In the genomic region with DNA sequence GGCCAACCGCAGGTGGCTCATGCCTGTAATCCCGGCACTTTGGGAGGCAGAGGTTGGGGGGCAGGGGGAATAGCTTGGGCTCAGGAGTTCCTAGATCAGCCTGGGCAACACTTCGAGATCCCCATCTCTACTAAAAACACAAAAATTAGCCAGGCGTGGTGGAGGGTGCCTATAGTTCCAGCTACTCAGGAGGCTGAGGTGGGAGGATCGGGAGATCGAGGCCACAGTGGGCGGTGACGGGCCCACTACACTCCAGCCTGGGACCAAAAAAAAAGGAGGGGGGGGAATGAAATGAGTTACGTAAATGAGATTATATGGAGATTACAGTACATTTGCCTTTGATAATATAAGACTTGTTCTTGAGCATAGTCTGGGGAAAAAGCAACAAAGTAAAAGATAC, we compare ENCODE assay signal across 10 cellular contexts. TPM values are rescaled to one million over a fixed set of nuclear protein-coding genes. Genes with fewer than 3 reads are reported as not detected.
DNase-seq lines count a peak whose midpoint lies in the region; TF ChIP-seq lines count a peak whose summit lies in the region.
"Had no signal": no experiment of that assay in that cellular context is flagged by ENCODE, and none has a peak within 500 bp of the region (broad histone marks: within the 10 kb centered on the region; RNA-seq: fewer than 3 reads in every experiment).

No MANE protein-coding gene starts in this region.

- TF ChIP-seq CTCF in WI38 (IDR thresholded peaks at IDR 0.05; ENCODE audit: low read depth, low read length) (no peak), foreskin fibroblast (IDR thresholded peaks at IDR 0.05; ENCODE audit: low read depth, low read length) (no peak), smooth muscle cell (IDR thresholded peaks at IDR 0.05; ENCODE audit: borderline replicate concordance, insufficient read depth, poor library complexity, severe bottlenecking) (no peak)

- H4K20me1 ChIP-seq in smooth muscle cell (ENCODE audit: low read depth), result peaks cover 5% of the 10 kb centered on the region

- H3K9me3 ChIP-seq in smooth muscle cell (replicated peaks; ENCODE audit: low read depth), result no peaks in the 10 kb centered on the region
- H3K9me3 ChIP-seq: transverse colon had no signal

- H3K27me3 ChIP-seq in smooth muscle cell (ENCODE audit: low read depth), result no peaks in the 10 kb centered on the region
- H3K27me3 ChIP-seq: transverse colon had no signal

- peak overlapping the region; percentile 90 for H3K4me2 ChIP-seq in smooth muscle cell

- peaks cover 27% of the 10 kb centered on the region for H3K36me3 Mint-ChIP-seq in T-helper 2 cell treated with Interferon-gamma antibody and Interleukin-4, amounts not matched to agents 5 μg/mL and 100 μg/mL, for 36 hours (ENCODE audit: low read depth)

- no peak overlapping the region for H3K27ac ChIP-seq in smooth muscle cell (ENCODE audit: low read depth)

- peak overlapping the region; percentile 90 for H3K27ac Mint-ChIP-seq in T-helper 2 cell treated with Interferon-gamma antibody and Interleukin-4, amounts not matched to agents 5 μg/mL and 100 μg/mL, for 36 hours

- H3K4me1 ChIP-seq in smooth muscle cell (ENCODE audit: low read depth), result peaks cover 7% of the 10 kb centered on the region

- no peak overlapping the region for H3K9ac ChIP-seq in smooth muscle cell (ENCODE audit: low read depth)

- peaks cover 31% of the 10 kb centered on the region for H3K79me2 ChIP-seq in smooth muscle cell (ENCODE audit: low read depth)

- H3K4me3 ChIP-seq in WI38 (ENCODE audit: low read depth, low read length) (peak overlapping the region; percentile 77), foreskin fibroblast (ENCODE audit: low read depth in 1 of 2, low read length in 2 of 2) (peak overlapping the region; percentile 64 to 79), smooth muscle cell (peak overlapping the region; percentile 81)

- peak overlapping the region; percentile 98 for H3K4me3 Mint-ChIP-seq in T-helper 2 cell treated with Interferon-gamma antibody and Interleukin-4, amounts not matched to agents 5 μg/mL and 100 μg/mL, for 36 hours

- H3K27me3 Mint-ChIP-seq in T-helper 2 cell treated with Interferon-gamma antibody and Interleukin-4, amounts not matched to agents 5 μg/mL and 100 μg/mL, for 36 hours (ENCODE audit: low read depth), result no peaks in the 10 kb centered on the region

- no peaks in the 10 kb centered on the region for H3K36me3 ChIP-seq in smooth muscle cell (ENCODE audit: low read depth)

- H3F3A ChIP-seq in smooth muscle cell (ENCODE audit: low read depth), result peaks cover 6% of the 10 kb centered on the region

- DNase-seq in T-helper 2 cell treated with Interferon-gamma antibody and Interleukin-4, amounts not matched to agents 5 μg/mL and 100 μg/mL, for 36 hours (ENCODE audit: low spot score), result no peak
- DNase-seq in T-helper 2 cell (no peak), foreskin fibroblast (no peak), smooth muscle cell (lab: John Stamatoyannopoulos, UW; ENCODE audit: unreplicated experiment) (no peak), NCI-H1694 (lab: John Stamatoyannopoulos, UW) (no peak), SW 1271 (lab: John Stamatoyannopoulos, UW) (no peak), GDM1 (lab: John Stamatoyannopoulos, UW) (no peak)
- DNase-seq: NCI-H1694 treated with DMSO at 0.1 percent for 48 hours had no signal

- H2AFZ ChIP-seq in smooth muscle cell (ENCODE audit: low read depth), result no peak overlapping the region

- no peaks in the 10 kb centered on the region for H3K9me3 Mint-ChIP-seq in T-helper 2 cell treated with Interferon-gamma antibody and Interleukin-4, amounts not matched to agents 5 μg/mL and 100 μg/mL, for 36 hours

- 96% methylated on average over 9 of the region's 9 CpGs for WGBS in smooth muscle cell (ENCODE audit: low lambda C conversion rate)

- H3K4me1 Mint-ChIP-seq in T-helper 2 cell treated with Interferon-gamma antibody and Interleukin-4, amounts not matched to agents 5 μg/mL and 100 μg/mL, for 36 hours (ENCODE audit: low read depth), result peaks cover 44% of the 10 kb centered on the region

RNA-seq across cellular contexts. Expression of a gene that starts 1.1 kb away (rescaled TPM):
- 23.0 and 28.6 TPM in 2 replicates for total RNA-seq in smooth muscle cell
- polyA plus RNA-seq in smooth muscle cell, result 17.0 and 18.9 TPM in 2 replicates

RNA-seq across cellular contexts. Expression of a gene that starts 20.6 kb away (rescaled TPM):
- total RNA-seq in smooth muscle cell, result 1.8 and 5.1 TPM in 2 replicates
- 0.47 and 0.74 TPM in 2 replicates for polyA plus RNA-seq in smooth muscle cell

RNA-seq across cellular contexts. Expression of a gene that starts 54.0 kb away (rescaled TPM):
- total RNA-seq in smooth muscle cell, result 4.0 and 5.6 TPM in 2 replicates
- 1.9 and 3.6 TPM in 2 replicates for polyA plus RNA-seq in smooth muscle cell
